In genomic region chr16:46688101-46688656, GRCh38 we compare ENCODE assay signal across 8 cellular contexts. TPM values are rescaled to one million over a fixed set of nuclear protein-coding genes. Genes with fewer than 3 reads are reported as not detected.
DNase-seq lines count a peak whose midpoint lies in the region; FAIRE-seq and TF ChIP-seq lines count a peak whose summit lies in the region.

No MANE protein-coding gene starts in this region.

- FAIRE-seq in frontal cortex (lab: Jason Lieb, UNC), result no peak

- DNase-seq in GM12865 (ENCODE audit: low read depth) (no peak), SHP77 treated with DMSO at 0.1 percent for 48 hours (lab: John Stamatoyannopoulos, UW) (peak; percentile 46), cardiac muscle cell (ENCODE audit: low read depth in 1 of 2, low spot score in 1 of 2) (peak in 1 of 2 donors; percentile 30), HuH-7 (ENCODE audit: low spot score) (no peak), frontal cortex (ENCODE audit: low spot score in 2 of 2) (no peak)
- DNase-seq in activated CD4-positive, CD25-positive, alpha-beta regulatory T cell (lab: John Stamatoyannopoulos, UW), result no peak
- no peak for DNase-seq in activated CD4-positive, alpha-beta T cell treated with anti-CD3 and anti-CD28 coated beads for 4 hours

- H3K4me1 ChIP-seq in cardiac muscle cell (ENCODE audit: low read depth), result peaks cover 22% of the 10 kb centered on the region
- H3K4me1 ChIP-seq in rectal smooth muscle tissue (ENCODE audit: control insufficient read depth, insufficient read depth, low read length), result peaks cover 8% of the 10 kb centered on the region

- H3K27ac ChIP-seq in cardiac muscle cell, result peak overlapping the region; percentile 94
- peak overlapping the region; percentile 99 for H3K27ac ChIP-seq in rectal smooth muscle tissue (ENCODE audit: low read depth, low read length)

- H3K4me3 ChIP-seq in GM12865 (ENCODE audit: low read depth, low read length) (peak overlapping the region; percentile 95), cardiac muscle cell (peak overlapping the region; percentile 70), rectal smooth muscle tissue (ENCODE audit: low read length) (peak overlapping the region; percentile 81)

- TF ChIP-seq CTCF in GM12865 (IDR thresholded peaks at IDR 0.05; ENCODE audit: insufficient read depth, low read depth, low read length, missing control alignments) (peak; percentile 39), cardiac muscle cell (IDR thresholded peaks at IDR 0.05; ENCODE audit: low read depth, low read length) (peak; percentile 29)

- no peaks in the 10 kb centered on the region for H3K9me3 ChIP-seq in cardiac muscle cell (ENCODE audit: low read depth)

- H3K36me3 ChIP-seq in cardiac muscle cell, result peaks cover 4% of the 10 kb centered on the region
- H3K36me3 ChIP-seq in rectal smooth muscle tissue (ENCODE audit: control insufficient read depth, insufficient read depth, low read length), result no peaks in the 10 kb centered on the region

- H3K27me3 ChIP-seq in cardiac muscle cell (no peaks in the 10 kb centered on the region), rectal smooth muscle tissue (ENCODE audit: control insufficient read depth, insufficient read depth, low read length) (no peaks in the 10 kb centered on the region)

- H3K9ac ChIP-seq in rectal smooth muscle tissue (ENCODE audit: low read length), result peak overlapping the region; percentile 50

RNA-seq across cellular contexts. Expression of gene VPS35, which starts 0.8 kb away (rescaled TPM):
- total RNA-seq in cardiac muscle cell, result 58.9 and 63.2 TPM in 2 replicates
- polyA plus RNA-seq in cardiac muscle cell, result 111 and 146 TPM in 2 replicates
- 183 TPM for total RNA-seq in frontal cortex

RNA-seq across cellular contexts. Expression of gene ORC6, which starts 1.3 kb away (rescaled TPM):
- total RNA-seq in cardiac muscle cell (19.1 and 32.6 TPM in 2 replicates), frontal cortex (6.5 TPM)
- polyA plus RNA-seq in cardiac muscle cell, result 35.5 and 59.3 TPM in 2 replicates

RNA-seq across cellular contexts. Expression of gene MYLK3, which starts 60.0 kb away (rescaled TPM):
- total RNA-seq in cardiac muscle cell, result 203 and 211 TPM in 2 replicates
- 57.5 and 57.8 TPM in 2 replicates for polyA plus RNA-seq in cardiac muscle cell
- total RNA-seq in frontal cortex, result 0.41 TPM

Comparison
In these comparisons a context has a peak if more than half of its experiments do, and no peak if none do; other contexts are left out.
1. RNA of gene MYLK3, which starts 60.0 kb away (total RNA-seq): 203 to 211 TPM in cardiac muscle cell; 0.41 TPM in frontal cortex (single experiment); every median in the first group is over 100 times any median in the second.
2. Peak in every context shown above with its lines, with median percentiles within 50 percentile points of each other: H3K4me3 ChIP-seq.